ENCODE assay signal across 8 cellular contexts in the genomic region with DNA sequence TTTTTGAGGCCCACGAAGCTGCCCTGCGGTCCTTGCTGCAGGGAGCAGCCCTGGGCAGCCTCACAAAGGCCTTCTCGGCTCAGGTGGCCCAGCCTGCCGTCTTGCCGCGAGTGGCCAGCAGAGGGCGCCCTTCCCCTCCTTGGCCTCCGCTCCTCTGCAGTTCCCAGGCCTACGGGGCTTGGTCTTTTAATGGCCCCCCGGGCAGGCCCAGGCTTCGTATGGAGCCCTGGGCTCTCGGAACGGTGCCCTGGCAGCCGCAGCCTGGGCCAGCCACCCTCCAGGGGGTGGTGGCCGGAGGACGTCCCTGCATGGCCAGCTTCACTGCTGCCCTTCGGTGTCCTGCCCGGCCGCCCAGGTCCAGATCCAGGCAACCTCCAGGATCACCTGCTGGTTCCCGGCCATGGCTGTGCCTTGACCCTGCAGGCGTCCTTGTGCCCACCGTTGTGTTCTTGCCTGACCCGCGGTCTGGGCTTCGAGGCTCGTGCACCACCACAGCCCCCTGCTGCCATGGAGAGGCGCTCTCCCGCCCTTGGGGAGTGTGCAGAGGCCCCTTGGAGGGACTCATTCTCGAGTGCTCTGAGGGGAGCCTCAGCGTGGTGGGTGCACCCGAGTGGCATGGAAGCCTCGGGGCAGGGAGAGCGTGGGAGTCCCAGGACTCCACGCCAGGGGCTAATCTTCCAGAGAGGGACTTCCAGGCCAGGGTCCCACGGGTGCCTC. TPM values are rescaled to one million over a fixed set of nuclear protein-coding genes. Genes with fewer than 3 reads are reported as not detected.
DNase-seq lines count a peak whose midpoint lies in the region; ATAC-seq and TF ChIP-seq lines count a peak whose summit lies in the region.

No MANE protein-coding gene starts in this region.

- TF ChIP-seq POLR2A in prostate gland (IDR thresholded peaks at IDR 0.05): no peak

- no peaks in the 10 kb centered on the region for H3K4me1 ChIP-seq in prostate gland (replicated peaks)

- H3K36me3 ChIP-seq in prostate gland: no peaks in the 10 kb centered on the region

- no peaks in the 10 kb centered on the region for H3K36me3 Mint-ChIP-seq in HFFc6 (ENCODE audit: low read depth)

- no peaks in the 10 kb centered on the region for H3K9me3 Mint-ChIP-seq in HFFc6

- DNase-seq in HFFc6 (peak; percentile 13), RPMI8226 (peak; percentile 59), activated gamma-delta T cell treated with Interleukin-2 at 50 U/mL for 16 hours (peak; percentile 66), globus pallidus (ENCODE audit: low spot score) (peak; percentile 6), prostate gland (ENCODE audit: low spot score) (peak; percentile 57)

- H3K27me3 ChIP-seq in prostate gland (replicated peaks; ENCODE audit: insufficient read depth): peaks cover 5% of the 10 kb centered on the region

- H3K4me1 Mint-ChIP-seq in HFFc6 (ENCODE audit: low read depth): no peaks in the 10 kb centered on the region

- ATAC-seq in GM18870 (IDR thresholded peaks at IDR 0.05; ENCODE audit: unreplicated experiment) (no peak), GM19035 (IDR thresholded peaks at IDR 0.05; ENCODE audit: unreplicated experiment) (no peak)

- no peak overlapping the region for H3K4me3 Mint-ChIP-seq in HFFc6

- 59% methylated on average over 27 of the region's 35 CpGs for WGBS in prostate gland

- H3K27ac Mint-ChIP-seq in HFFc6: no peak overlapping the region

- intact Hi-C loops in prostate gland (cut with DNase I): no loop called here

- no peaks in the 10 kb centered on the region for H3K9me3 ChIP-seq in prostate gland

- H3K4me3 ChIP-seq in prostate gland: no peak overlapping the region

- TF ChIP-seq CTCF in C4-2B (conservative IDR thresholded peaks at IDR 0.05): peak; percentile 99
- TF ChIP-seq CTCF in HFFc6 (IDR thresholded peaks at IDR 0.05): peak; percentile 94
- peak; percentile 87 to 90 (median 87) for TF ChIP-seq CTCF in prostate gland (IDR thresholded peaks at IDR 0.05)

- H3K27me3 Mint-ChIP-seq in HFFc6 (ENCODE audit: insufficient read depth): peaks cover 2% of the 10 kb centered on the region

- H3K27ac ChIP-seq in C4-2B (no peak overlapping the region), prostate gland (no peak overlapping the region)

RNA-seq across cellular contexts. Expression of a gene that starts 9.4 kb away (rescaled TPM):
- total RNA-seq in HFFc6 (2021; fragmentation: NEBNext Ultra II Directional; extraction: Animal tissue kit (Norgen Biotek cat#: 25700)): not detected
- 1 to 10 TPM in 1 of 2 donors, not detected in 1; 2.3 TPM for total RNA-seq in prostate gland

RNA-seq across cellular contexts. Expression of a gene that starts 43.5 kb away (rescaled TPM):
- under 1 TPM in 2 of 6 experiments, not detected in 4; 0.07 to 0.09 TPM for total RNA-seq in HFFc6 (2021; fragmentation: NEBNext Ultra II Directional; extraction: Animal tissue kit (Norgen Biotek cat#: 25700))
- total RNA-seq in prostate gland: 10 to 100 TPM in 1 of 2 donors, 1 to 10 TPM in 1; 1.6 to 13.9 TPM

Comparison
In these comparisons a context has a peak if more than half of its experiments do, and no peak if none do; other contexts are left out.
1. DNase-seq: peak in every context shown above with its lines; median percentile 66 in activated gamma-delta T cell treated with Interleukin-2 at 50 U/mL for 16 hours; 59 in RPMI8226; 57 in prostate gland; 13 in HFFc6; 6 in globus pallidus.